ENCODE assay signal across 8 cellular contexts in genomic region chr5:82277987-82278710, GRCh38. TPM values are rescaled to one million over a fixed set of nuclear protein-coding genes. Genes with fewer than 3 reads are reported as not detected.
DNase-seq lines count a peak whose midpoint lies in the region; ATAC-seq, FAIRE-seq and TF ChIP-seq lines count a peak whose summit lies in the region.

Gene RPS23, minus strand, starts transcription at chr5:82278354. Its CDS starts 31 bp downstream, at chr5:82278323.

- no peaks in the 10 kb centered on the region for H3K27me3 ChIP-seq in BE2C

- H3K36me3 ChIP-seq in BE2C, result peaks cover 41% of the 10 kb centered on the region

- H3K27me3 Mint-ChIP-seq in activated CD4-positive, alpha-beta T cell treated with anti-CD3 and anti-CD28 coated beads, Interleukin-2, amount 10 ng/mL, durations not matched to agents 24 days and 14 days, result no peaks in the 10 kb centered on the region

- H3K36me3 Mint-ChIP-seq in activated CD4-positive, alpha-beta T cell treated with anti-CD3 and anti-CD28 coated beads, Interleukin-2, amount 10 ng/mL, durations not matched to agents 24 days and 14 days (ENCODE audit: low read depth), result peaks cover 50% of the 10 kb centered on the region

- no peaks in the 10 kb centered on the region for H3K9me3 ChIP-seq in BE2C

- no peaks in the 10 kb centered on the region for H3K4me1 ChIP-seq in BE2C

- peaks cover 32% of the 10 kb centered on the region for H3K4me1 Mint-ChIP-seq in activated CD4-positive, alpha-beta T cell treated with anti-CD3 and anti-CD28 coated beads, Interleukin-2, amount 10 ng/mL, durations not matched to agents 24 days and 14 days

- peak within 1 kb of the TSS; percentile 98 for H3K4me3 ChIP-seq in BE2C (ENCODE audit: low read depth, low read length)

- ATAC-seq in HG03457 (IDR thresholded peaks at IDR 0.05; ENCODE audit: unreplicated experiment) (peak; percentile 93), left lobe of liver (peak; percentile 96)

- H3K9me3 Mint-ChIP-seq in activated CD4-positive, alpha-beta T cell treated with anti-CD3 and anti-CD28 coated beads, Interleukin-2, amount 10 ng/mL, durations not matched to agents 24 days and 14 days, result no peaks in the 10 kb centered on the region

- intact Hi-C loops in activated CD4-positive, alpha-beta T cell treated with anti-CD3 and anti-CD28 coated beads, Interleukin-2, amount 10 ng/mL, durations not matched to agents 24 days and 14 days (cut with micrococcal nuclease), result loop anchor here (1.0 to 5.0 kb wide), 6 partner anchors 79 to 977 kb away; partner anchors contain the start of genes ATG10, SSBP2, TMEM167A and XRCC4

- DNase-seq in BE2C, result peak; percentile 92
- DNase-seq in GM19239 (ENCODE audit: insufficient read length, low spot score), result peak; percentile 62
- peak; percentile 65 for DNase-seq in NCI-H524 treated with DMSO at 0.1 percent for 48 hours (lab: John Stamatoyannopoulos, UW)
- DNase-seq in activated CD4-positive, alpha-beta T cell treated with anti-CD3 and anti-CD28 coated beads, Interleukin-2, amount 10 ng/mL, durations not matched to agents 24 days and 14 days, result peak; percentile 96
- DNase-seq in dedifferentiated amniotic fluid mesenchymal stem cell (ENCODE audit: extremely low spot score), result peak; percentile 94
- peak; percentile 89 for DNase-seq in left lobe of liver (ENCODE audit: low spot score)
- DNase-seq in stimulated activated CD4-positive, alpha-beta T cell treated with anti-CD3 and anti-CD28 coated beads, Interleukin-2, amount 100 ng/mL, for 4 hours (ENCODE audit: low read depth), result peak; percentile 83

- no peak for TF ChIP-seq CTCF in BE2C (IDR thresholded peaks at IDR 0.05; ENCODE audit: low read depth, low read length)

- FAIRE-seq in GM19239 (lab: Jason Lieb, UNC), result peak; percentile 94

- H3K4me3 Mint-ChIP-seq in activated CD4-positive, alpha-beta T cell treated with anti-CD3 and anti-CD28 coated beads, Interleukin-2, amount 10 ng/mL, durations not matched to agents 24 days and 14 days, result peak within 1 kb of the TSS; percentile 89

- peak within 1 kb of the TSS; percentile 98 for H3K27ac Mint-ChIP-seq in activated CD4-positive, alpha-beta T cell treated with anti-CD3 and anti-CD28 coated beads, Interleukin-2, amount 10 ng/mL, durations not matched to agents 24 days and 14 days

RNA-seq across cellular contexts. Expression of gene RPS23, which starts in this region (rescaled TPM):
- 1,242 TPM for polyA plus RNA-seq in BE2C (2012; ENCODE audit: insufficient read depth, insufficient read length, low read depth)
- total RNA-seq in activated CD4-positive, alpha-beta T cell treated with anti-CD3 and anti-CD28 coated beads, Interleukin-2, amount 10 ng/mL, durations not matched to agents 24 days and 14 days, result 2,481 and 2,489 TPM in 2 replicates
- total RNA-seq in left lobe of liver, result 518 TPM

Comparison
In these comparisons a context has a peak if more than half of its experiments do, and no peak if none do; other contexts are left out.
1. Peak in every context shown above with its lines: DNase-seq, ATAC-seq and H3K4me3 ChIP-seq.